ENCODE assay signal across 8 cellular contexts in the genomic region with DNA sequence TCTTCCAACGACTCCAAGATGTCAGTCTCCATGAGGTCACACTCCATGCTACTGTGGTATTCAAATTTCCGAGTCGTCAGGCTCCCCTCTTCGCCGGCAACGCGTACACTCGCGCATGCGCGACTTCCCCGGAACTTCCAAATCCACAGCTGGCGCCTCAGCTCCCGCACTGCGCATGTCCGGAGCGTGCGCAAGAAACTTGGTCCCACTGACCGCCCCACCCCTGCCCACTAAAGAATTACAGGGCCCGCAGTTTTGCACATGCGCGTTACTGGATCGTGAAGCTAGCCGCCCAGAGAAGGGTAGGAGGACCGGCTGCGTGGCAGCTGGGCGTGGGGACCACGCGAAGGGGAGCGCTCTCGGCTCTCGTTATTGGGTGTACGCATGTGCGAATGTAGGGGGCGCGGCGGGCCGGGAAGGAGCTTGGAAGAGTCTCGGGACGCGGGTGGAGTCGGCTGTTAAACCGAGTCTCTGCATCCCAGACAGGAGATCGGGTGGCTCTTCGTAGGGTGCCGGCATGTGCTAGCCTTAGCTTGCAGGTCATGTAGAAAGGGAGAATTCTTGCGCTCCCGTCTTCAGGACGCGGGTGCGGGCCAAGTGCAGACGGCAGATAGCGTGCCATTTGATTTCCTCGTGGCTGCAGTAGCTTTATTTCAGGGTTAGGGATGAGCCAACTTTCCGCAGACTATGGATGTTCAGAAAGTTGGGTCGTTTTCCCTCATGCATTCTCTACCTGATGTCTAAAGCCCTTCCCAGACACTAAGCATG. TPM values are rescaled to one million over a fixed set of nuclear protein-coding genes. Genes with fewer than 3 reads are reported as not detected.
DNase-seq lines count a peak whose midpoint lies in the region; ATAC-seq and TF ChIP-seq lines count a peak whose summit lies in the region.

A gene (minus strand): TSS at position 125 of the 768 bp plus-strand sequence. CDS start 78 bp downstream, at position 47.

- TF ChIP-seq CTCF in colonic mucosa (IDR thresholded peaks at IDR 0.05) = no peak

- H3K27ac ChIP-seq in BLaER1 (peak within 1 kb of the TSS; percentile 90), colonic mucosa (peak within 1 kb of the TSS; percentile 63)

- intact Hi-C loops in colonic mucosa (cut with DNase I) = no loop called here

- H3K9me3 ChIP-seq in BLaER1 (no peaks in the 10 kb centered on the region), colonic mucosa (no peaks in the 10 kb centered on the region)

- peak within 1 kb of the TSS; percentile 97 for H3K4me3 ChIP-seq in BLaER1
- H3K4me3 ChIP-seq in colonic mucosa = peak within 1 kb of the TSS; percentile 77

- H3K27me3 ChIP-seq in BLaER1 (no peaks in the 10 kb centered on the region), colonic mucosa (no peaks in the 10 kb centered on the region)

- H3K4me2 ChIP-seq in BLaER1 = peak within 1 kb of the TSS; percentile 88

- DNase-seq in GM19240 (ENCODE audit: insufficient read length, low spot score) = peak; percentile 79
- DNase-seq in NCI-H526 (lab: John Stamatoyannopoulos, UW) = peak; percentile 98 to 99
- DNase-seq in activated CD4-positive, alpha-beta T cell treated with anti-CD3 and anti-CD28 coated beads for 48 hours = peak; percentile 99
- peak; percentile 99 for DNase-seq in colonic mucosa
- peak; percentile 99 for DNase-seq in kidney tubule cell (ENCODE audit: low spot score)
- peak; percentile 96 to 99 (median 98) for DNase-seq in stimulated activated CD4-positive, alpha-beta T cell treated with anti-CD3 and anti-CD28 coated beads, Interleukin-1b, Interleukin-23, amount 100 ng/mL, for 24 hours (ENCODE audit: low read depth in 4 of 4, low spot score in 1 of 4)

- peaks cover 33% of the 10 kb centered on the region for H3K4me1 ChIP-seq in BLaER1
- H3K4me1 ChIP-seq in colonic mucosa = peaks cover 3% of the 10 kb centered on the region

- H4K20me1 ChIP-seq in BLaER1 = peaks cover 14% of the 10 kb centered on the region

- peak; percentile 92 for ATAC-seq in HG03460 (IDR thresholded peaks at IDR 0.05; ENCODE audit: unreplicated experiment)

- H3K36me3 ChIP-seq in BLaER1 = peaks cover 9% of the 10 kb centered on the region
- no peaks in the 10 kb centered on the region for H3K36me3 ChIP-seq in colonic mucosa

- H3K9ac ChIP-seq in BLaER1 (peak within 1 kb of the TSS; percentile 90), colonic mucosa (ENCODE audit: low read depth in 2 of 2, low read length in 2 of 2) (peak within 1 kb of the TSS; percentile 93 to 95)

RNA-seq across cellular contexts. Expression of the gene that starts here (rescaled TPM):
- total RNA-seq in colonic mucosa = 10 to 100 TPM; 23.1 to 35.0 TPM

Comparison
In these comparisons a context has a peak if more than half of its experiments do, and no peak if none do; other contexts are left out.
1. Peak in every context shown above with its lines: DNase-seq, ATAC-seq, H3K4me3 ChIP-seq and H3K27ac ChIP-seq.